10 cellular contexts compared by ENCODE assay signal in the genomic region with DNA sequence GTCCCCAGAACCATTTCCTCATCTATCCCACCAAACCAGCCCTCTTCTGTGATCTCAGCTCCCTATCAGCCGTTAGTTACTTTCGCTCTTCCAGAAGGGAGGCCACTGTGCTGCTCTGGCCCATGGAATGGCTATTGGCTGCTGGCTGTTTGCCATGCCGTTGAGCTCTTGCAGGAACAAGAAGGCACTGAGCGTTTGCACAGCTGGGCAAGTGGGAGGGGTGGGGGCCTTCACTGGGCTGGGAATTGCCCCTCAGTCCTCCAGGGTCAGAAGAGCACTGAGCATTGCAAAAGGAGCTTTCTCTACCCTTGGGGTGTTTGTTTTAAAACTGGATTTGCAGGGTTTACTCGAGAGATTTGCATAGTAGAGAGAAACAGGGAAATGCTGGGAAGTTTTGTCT.
DNase-seq lines count a peak whose midpoint lies in the region; ATAC-seq and TF ChIP-seq lines count a peak whose summit lies in the region.
"Had no signal": no experiment of that assay in that cellular context is flagged by ENCODE, and none has a peak within 500 bp of the region (broad histone marks: within the 10 kb centered on the region; RNA-seq: fewer than 3 reads in every experiment).

No MANE protein-coding gene starts in this region.

- ATAC-seq in lung (ENCODE audit: insufficient read depth, low FRiP score) (peak; percentile 68), HG03108 (IDR thresholded peaks at IDR 0.05; ENCODE audit: unreplicated experiment) (no peak)
- no peak for ATAC-seq in stimulated activated naive CD8-positive, alpha-beta T cell treated with anti-CD3 and anti-CD28 coated beads, Interleukin-15, Interleukin-2, amounts not matched to agents 100 U/mL and 50 U/mL, for 24 hours
- ATAC-seq: activated CD4-positive, alpha-beta T cell treated with anti-CD3 and anti-CD28 coated beads for 36 hours had no signal

- no peak overlapping the region for H3K4me3 ChIP-seq in breast epithelium
- no peak overlapping the region for H3K4me3 ChIP-seq in lung
- no peak overlapping the region for H3K4me3 ChIP-seq in WERI-Rb-1 (ENCODE audit: low read depth, low read length)

- H3K9me3 Mint-ChIP-seq in MCF 10A (ENCODE audit: unreplicated experiment) (no peaks in the 10 kb centered on the region), chondrocyte (ENCODE audit: low read depth) (no peaks in the 10 kb centered on the region)

- peak; percentile 76 to 93 for DNase-seq in breast epithelium (ENCODE audit: low spot score in 2 of 2)
- DNase-seq in MCF 10A (ENCODE audit: unreplicated experiment) = no peak
- DNase-seq in chondrocyte (ENCODE audit: low spot score) = no peak
- peak; percentile 95 for DNase-seq in lung (ENCODE audit: low spot score)
- no peak for DNase-seq in WERI-Rb-1
- DNase-seq in activated effector memory CD4-positive, alpha-beta T cell treated with Interleukin-2 at 50 U/mL for 16 hours = no peak
- DNase-seq in stimulated activated naive CD8-positive, alpha-beta T cell treated with anti-CD3 and anti-CD28 coated beads, Interleukin-15, Interleukin-2, amounts not matched to agents 100 U/mL and 50 U/mL, for 24 hours = no peak
- DNase-seq: activated CD4-positive, alpha-beta T cell treated with anti-CD3 and anti-CD28 coated beads for 36 hours; KBM-7 had no signal

- H3K4me1 ChIP-seq in breast epithelium = peaks cover 0 to 12% of the 10 kb centered on the region in 2 donors
- H3K4me1 ChIP-seq in lung (ENCODE audit: control insufficient read depth in 2 of 2, insufficient read depth in 2 of 2, low read length in 2 of 2) = peaks cover 10 to 17% of the 10 kb centered on the region in 2 donors

- POLR2A ChIA-PET in MCF 10A (lab: Yijun Ruan, JAX) = interaction anchor here (0.6 to 0.8 kb wide), 2 partner anchors 66 to 326 kb away, joined by 3 read pairs; no protein-coding TSS in a partner anchor

- 49 to 74% methylated on average over 5 of the region's 5 CpGs for WGBS in lung, 2 donors

- H3K4me1 Mint-ChIP-seq in MCF 10A (ENCODE audit: insufficient read depth, unreplicated experiment) = peaks cover 16% of the 10 kb centered on the region
- H3K4me1 Mint-ChIP-seq in chondrocyte (ENCODE audit: low read depth) = peaks cover 12% of the 10 kb centered on the region

- TF ChIP-seq POLR2A in breast epithelium (IDR thresholded peaks at IDR 0.05) = no peak

- TF ChIP-seq CTCF in breast epithelium (IDR thresholded peaks at IDR 0.05) (no peak), MCF 10A (IDR thresholded peaks at IDR 0.05; ENCODE audit: unreplicated experiment) (no peak), chondrocyte (IDR thresholded peaks at IDR 0.05) (no peak), lung (IDR thresholded peaks at IDR 0.05; ENCODE audit: control extremely low read depth, extremely low read depth) (no peak), WERI-Rb-1 (IDR thresholded peaks at IDR 0.05; ENCODE audit: low read depth, low read length) (no peak)

- intact Hi-C loops in breast epithelium (cut with DNase I; ENCODE audit: low total_unique reads) = loop anchor here (10.0 kb wide), 1 partner anchor 204 kb away; no protein-coding TSS in a partner anchor
- intact Hi-C loops in MCF 10A (cut with micrococcal nuclease) = no loop called here

- H3K9me3 ChIP-seq in breast epithelium (no peaks in the 10 kb centered on the region), lung (ENCODE audit: control insufficient read depth in 2 of 2, insufficient read depth in 1 of 2, low read length in 1 of 2) (no peaks in the 10 kb centered on the region), WERI-Rb-1 (ENCODE audit: severe bottlenecking) (no peaks in the 10 kb centered on the region)

- H3K4me3 Mint-ChIP-seq in MCF 10A (ENCODE audit: unreplicated experiment) (no peak overlapping the region), chondrocyte (ENCODE audit: unreplicated experiment) (no peak overlapping the region)
- H3K4me3 Mint-ChIP-seq: activated CD4-positive, alpha-beta T cell treated with anti-CD3 and anti-CD28 coated beads for 36 hours had no signal

- H3K36me3 ChIP-seq in breast epithelium (no peaks in the 10 kb centered on the region), lung (ENCODE audit: control insufficient read depth in 2 of 2, insufficient read depth in 2 of 2, low read length in 2 of 2) (peaks cover 0 to 16% of the 10 kb centered on the region in 2 donors), WERI-Rb-1 (no peaks in the 10 kb centered on the region)

- CTCF ChIA-PET in MCF 10A (lab: Yijun Ruan, JAX) = interaction anchor here (0.6 to 2.5 kb wide), 7 partner anchors 10 to 180 kb away, joined by 3 to 9 read pairs (median 3); no protein-coding TSS in a partner anchor

- H3K27me3 ChIP-seq in breast epithelium = no peaks in the 10 kb centered on the region
- H3K27me3 ChIP-seq in lung (ENCODE audit: control insufficient read depth, insufficient read depth) = no peaks in the 10 kb centered on the region
- H3K27me3 ChIP-seq in WERI-Rb-1 (ENCODE audit: insufficient read depth, low read depth, severe bottlenecking) = no peaks in the 10 kb centered on the region

- H3K27me3 Mint-ChIP-seq in MCF 10A (ENCODE audit: insufficient read depth, unreplicated experiment) = no peaks in the 10 kb centered on the region
- no peaks in the 10 kb centered on the region for H3K27me3 Mint-ChIP-seq in chondrocyte (ENCODE audit: low read depth)
- H3K27me3 Mint-ChIP-seq: activated CD4-positive, alpha-beta T cell treated with anti-CD3 and anti-CD28 coated beads for 36 hours had no signal

- no TSS peak for BruUV-seq in MCF 10A (replicated peaks; lab: Mats Ljungman, UMichigan)

- H3K27ac Mint-ChIP-seq in MCF 10A (ENCODE audit: low read depth, unreplicated experiment) (no peak overlapping the region), chondrocyte (ENCODE audit: unreplicated experiment) (peak overlapping the region; percentile 54)
- H3K27ac Mint-ChIP-seq: activated CD4-positive, alpha-beta T cell treated with anti-CD3 and anti-CD28 coated beads for 36 hours had no signal

- H3K36me3 Mint-ChIP-seq in MCF 10A (ENCODE audit: insufficient read depth, unreplicated experiment) (peaks cover 7% of the 10 kb centered on the region), chondrocyte (ENCODE audit: low read depth) (peaks cover 26% of the 10 kb centered on the region)

- H3K27ac ChIP-seq in breast epithelium (peak overlapping the region; percentile 71), lung (ENCODE audit: low read depth in 1 of 2, low read length in 1 of 2) (peak overlapping the region in 1 of 2 donors; percentile 74), WERI-Rb-1 (no peak overlapping the region)

Comparison
In these comparisons a context has a peak if more than half of its experiments do, and no peak if none do; other contexts are left out.
1. DNase-seq: peak in breast epithelium (2 of 2) and lung (single experiment); none in MCF 10A (single experiment), chondrocyte (single experiment), WERI-Rb-1 (single experiment), activated effector memory CD4-positive, alpha-beta T cell treated with Interleukin-2 at 50 U/mL for 16 hours (single experiment) and stimulated activated naive CD8-positive, alpha-beta T cell treated with anti-CD3 and anti-CD28 coated beads, Interleukin-15, Interleukin-2, amounts not matched to agents 100 U/mL and 50 U/mL, for 24 hours (single experiment).